In genomic region chr7:19117870-19118608, GRCh38 we compare ENCODE assay signal across 11 cellular contexts. TPM values are rescaled to one million over a fixed set of nuclear protein-coding genes. Genes with fewer than 3 reads are reported as not detected.
DNase-seq lines count a peak whose midpoint lies in the region; ATAC-seq and TF ChIP-seq lines count a peak whose summit lies in the region.
"Had no signal": no experiment of that assay in that cellular context is flagged by ENCODE, and none has a peak within 500 bp of the region (broad histone marks: within the 10 kb centered on the region; RNA-seq: fewer than 3 reads in every experiment).

No MANE protein-coding gene starts in this region.

- H3K4me3 ChIP-seq in astrocyte of the cerebellum (ENCODE audit: low read depth, low read length), result peak overlapping the region; percentile 91
- H3K4me3 ChIP-seq in thoracic aorta, result peak overlapping the region; percentile 92

- H3K9me3 ChIP-seq in thoracic aorta, result no peaks in the 10 kb centered on the region
- H3K9me3 ChIP-seq: neutrophil had no signal

- peak overlapping the region; percentile 70 to 82 for H3K27ac ChIP-seq in thoracic aorta
- H3K27ac ChIP-seq: neutrophil had no signal

- DNase-seq in NCI-H146 (lab: John Stamatoyannopoulos, UW), result peak; percentile 29
- DNase-seq in NCI-H146 treated with DMSO at 0.1 percent for 48 hours (lab: John Stamatoyannopoulos, UW; ENCODE audit: unreplicated experiment), result no peak
- DNase-seq in astrocyte of the cerebellum (ENCODE audit: low read depth), result no peak
- peak; percentile 57 for DNase-seq in iris pigment epithelial cell (ENCODE audit: low read depth)
- no peak for DNase-seq in thoracic aorta (ENCODE audit: low spot score)
- DNase-seq in NAMALWA (ENCODE audit: low spot score), result no peak
- DNase-seq: CD4-positive, CD25-positive, alpha-beta regulatory T cell had no signal

- H3K27me3 ChIP-seq in thoracic aorta (replicated peaks; ENCODE audit: insufficient read depth), result no peaks in the 10 kb centered on the region

- in situ Hi-C loops in astrocyte of the cerebellum (cut with HindIII; ENCODE audit: low sequenced_read_pairs), result loop anchor here (25.0 kb wide), 1 partner anchor 531 kb away; no protein-coding TSS in a partner anchor

- H3K4me1 ChIP-seq in thoracic aorta (ENCODE audit: control insufficient read depth in 1 of 2, low read depth in 2 of 2), result peaks cover 9 to 24% of the 10 kb centered on the region in 2 donors

- TF ChIP-seq CTCF in astrocyte of the cerebellum (IDR thresholded peaks at IDR 0.05; ENCODE audit: low read depth, low read length, missing control alignments) (peak; percentile 33), thoracic aorta (IDR thresholded peaks at IDR 0.05) (no peak)

- ATAC-seq in thoracic aorta (ENCODE audit: insufficient number of reproducible peaks, low FRiP score, low read depth) (no peak), HG03025 (IDR thresholded peaks at IDR 0.05; ENCODE audit: low FRiP score, unreplicated experiment) (no peak), GM18498 (IDR thresholded peaks at IDR 0.05; ENCODE audit: unreplicated experiment) (no peak)

- no peaks in the 10 kb centered on the region for H3K36me3 ChIP-seq in thoracic aorta
- H3K36me3 ChIP-seq: neutrophil had no signal

RNA-seq across cellular contexts. Expression of gene TWIST1, which starts 0.6 kb away (rescaled TPM):
- total RNA-seq in thoracic aorta, result 10 to 100 TPM; 14.2 to 26.0 TPM

RNA-seq across cellular contexts. Expression of gene FERD3L, which starts 27.2 kb away (rescaled TPM):
- total RNA-seq in thoracic aorta, result not detected
- total RNA-seq: activated CD8-positive, alpha-beta memory T cell treated with anti-CD3 and anti-CD28 coated beads for 36 hours; CD4-positive, CD25-positive, alpha-beta regulatory T cell had no signal

Comparison
In these comparisons a context has a peak if more than half of its experiments do, and no peak if none do; other contexts are left out.
1. DNase-seq: peak in NCI-H146 (single experiment) and iris pigment epithelial cell (single experiment); none in NCI-H146 treated with DMSO at 0.1 percent for 48 hours (single experiment), astrocyte of the cerebellum (single experiment), thoracic aorta (single experiment) and NAMALWA (single experiment).